ENCODE assay signal across 23 cellular contexts in the genomic region with DNA sequence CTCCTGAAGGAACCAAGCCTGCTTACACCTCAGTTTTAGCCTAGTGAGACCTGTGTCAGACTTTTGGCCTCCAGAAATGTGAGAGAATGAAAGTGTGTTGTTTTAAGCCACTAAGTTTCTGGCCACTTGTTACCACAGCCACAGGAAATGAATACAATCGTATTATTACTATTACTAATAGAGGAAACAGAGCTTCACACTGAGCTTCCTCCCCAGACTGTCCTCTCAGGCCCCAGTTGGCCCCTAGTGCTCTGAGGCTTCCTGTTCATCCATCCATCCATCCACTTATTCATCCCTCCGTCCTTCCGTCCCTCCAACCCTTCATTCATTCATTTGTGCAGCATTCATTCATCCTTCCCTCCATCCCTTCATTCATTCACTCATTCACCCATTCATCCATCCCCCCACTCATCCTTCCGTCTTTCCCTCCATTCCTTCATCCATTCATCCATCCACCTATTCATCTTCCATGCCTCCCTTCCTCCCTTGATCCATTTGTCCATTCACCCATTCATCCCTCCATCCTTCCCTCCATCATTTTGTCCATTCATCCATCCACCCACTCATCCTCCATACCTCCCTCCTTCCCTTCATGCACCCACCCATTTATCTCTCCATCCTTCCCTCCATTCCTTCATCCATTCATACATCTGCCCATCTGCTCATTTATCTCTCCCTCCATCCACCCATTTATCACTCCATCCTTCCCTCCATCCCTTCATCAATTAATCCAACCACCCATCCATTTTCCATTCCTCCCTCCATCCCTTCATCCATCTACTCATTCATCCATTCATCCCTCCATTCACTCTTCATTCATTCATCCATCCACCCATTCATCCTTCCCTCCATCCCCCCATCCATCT.
"Had no signal": no experiment of that assay in that cellular context is flagged by ENCODE, and none has a peak within 500 bp of the region (broad histone marks: within the 10 kb centered on the region; RNA-seq: fewer than 3 reads in every experiment).

No MANE protein-coding gene starts in this region.

- H3K27me3 ChIP-seq: colonic mucosa, foreskin keratinocyte had no signal

- H3K36me3 ChIP-seq: colonic mucosa, gastroesophageal sphincter, heart right ventricle, left lung, lower lobe of right lung had no signal

- DNase-seq: colonic mucosa; cortex of kidney; dorsolateral prefrontal cortex; effector CD4-positive, alpha-beta T cell; effector memory CD4-positive, alpha-beta T cell; erythroblast; foreskin keratinocyte; glutamatergic neuron; head of caudate nucleus; heart right ventricle; hippocampal formation; left cardiac atrium; left lung; left ventricle myocardium superior; lower lobe of right lung; mesenchymal stem cell; naive thymus-derived CD4-positive, alpha-beta T cell had no signal

- FAIRE-seq: frontal cortex, islet of Langerhans, keratinocyte had no signal

- H3K9me3 ChIP-seq: colonic mucosa, left lung, lower lobe of right lung had no signal

- ATAC-seq: esophagus mucosa; foreskin keratinocyte; gastroesophageal sphincter; heart right ventricle; left cardiac atrium; left lung; left ventricle myocardium superior; lower lobe of right lung; naive thymus-derived CD4-positive, alpha-beta T cell had no signal

- H3K4me1 ChIP-seq: colonic mucosa, left lung, lower lobe of right lung had no signal

- H3K4me3 ChIP-seq: colonic mucosa, dorsolateral prefrontal cortex, gastroesophageal sphincter, heart right ventricle, left lung, lower lobe of right lung had no signal

- H3K27ac ChIP-seq: colonic mucosa, dorsolateral prefrontal cortex, epithelial cell of prostate, foreskin keratinocyte, gastroesophageal sphincter, left lung, lower lobe of right lung had no signal
